In genomic region chr5:113325054-113325453, GRCh38 we compare ENCODE assay signal across 24 cellular contexts.
A peak's percentile ranks its signal among the peaks of the same experiment; 100 is the strongest.
DNase-seq lines count a peak whose midpoint lies in the region; ATAC-seq, FAIRE-seq and TF ChIP-seq lines count a peak whose summit lies in the region.
"Had no signal": no experiment of that assay in that cellular context is flagged by ENCODE, and none has a peak within 500 bp of the region (broad histone marks: within the 10 kb centered on the region; RNA-seq: fewer than 3 reads in every experiment).

No MANE protein-coding gene starts in this region.

- H3K4me3 Mint-ChIP-seq in activated T-cell treated with anti-CD3 and anti-CD28 coated beads, Interleukin-2, amount 50 U/mL, for 24 hours: no peak overlapping the region
- H3K4me3 Mint-ChIP-seq: CD4-positive, CD25-positive, alpha-beta regulatory T cell had no signal

- FAIRE-seq in HepG2 (lab: Jason Lieb, UNC): no peak
- FAIRE-seq in pancreas (lab: Jason Lieb, UNC): no peak
- FAIRE-seq: G401.6, GM19239 had no signal

- H3K27me3 ChIP-seq in liver (ENCODE audit: control insufficient read depth in 4 of 4, insufficient read depth in 4 of 4, low read length in 3 of 4) (no peaks in the 10 kb centered on the region), HepG2 (ENCODE audit: control insufficient read depth in 1 of 2, insufficient read depth in 2 of 2, low read length in 2 of 2) (no peaks in the 10 kb centered on the region; a peak in 1 of 5 replicates), pancreas (no peaks in the 10 kb centered on the region)
- H3K27me3 ChIP-seq: BE2C had no signal

- no peaks in the 10 kb centered on the region for H3K9me3 ChIP-seq in liver (ENCODE audit: control insufficient read depth in 4 of 4, low read length in 3 of 4)
- H3K9me3 ChIP-seq in HepG2 (ENCODE audit: low read length): no peaks in the 10 kb centered on the region
- H3K9me3 ChIP-seq in pancreas: no peaks in the 10 kb centered on the region
- H3K9me3 ChIP-seq: BE2C had no signal

- TF ChIP-seq CTCF in liver (IDR thresholded peaks at IDR 0.05; ENCODE audit: low read depth, low read length, missing input control) (no peak), HepG2 (CRISPR knock-in tag; IDR thresholded peaks at IDR 0.05) (no peak), pancreas (IDR thresholded peaks at IDR 0.05) (no peak)

- H3K9ac ChIP-seq in liver (ENCODE audit: low read depth in 1 of 2, low read length in 2 of 2): peak overlapping the region in 1 of 2 donors; percentile 60
- no peak overlapping the region for H3K9ac ChIP-seq in HepG2 (ENCODE audit: insufficient read depth, low read depth, low read length)
- H3K9ac ChIP-seq: GM23248 had no signal

- CTCF ChIA-PET in HepG2 (lab: Yijun Ruan, JAX; ENCODE audit: low intra/inter-chr PET ratio, low total read pairs): no interaction called here

- no peak overlapping the region for H3K27ac Mint-ChIP-seq in activated T-cell treated with anti-CD3 and anti-CD28 coated beads, Interleukin-2, amount 50 U/mL, for 24 hours
- H3K27ac Mint-ChIP-seq: CD4-positive, CD25-positive, alpha-beta regulatory T cell had no signal

- no peaks in the 10 kb centered on the region for H3K27me3 Mint-ChIP-seq in activated T-cell treated with anti-CD3 and anti-CD28 coated beads, Interleukin-2, amount 50 U/mL, for 24 hours
- H3K27me3 Mint-ChIP-seq: CD4-positive, CD25-positive, alpha-beta regulatory T cell had no signal

- H3K4me2 ChIP-seq in HepG2 (ENCODE audit: low read depth, low read length): no peak overlapping the region

- ATAC-seq in HepG2: no peak
- ATAC-seq in HG02642 (IDR thresholded peaks at IDR 0.05; ENCODE audit: poor library complexity, unreplicated experiment): no peak
- ATAC-seq in pancreas: no peak

- H3K4me1 Mint-ChIP-seq in activated T-cell treated with anti-CD3 and anti-CD28 coated beads, Interleukin-2, amount 50 U/mL, for 24 hours (ENCODE audit: low read depth): no peaks in the 10 kb centered on the region

- H2AFZ ChIP-seq in HepG2 (ENCODE audit: low read length): no peak overlapping the region
- H2AFZ ChIP-seq: GM23248 had no signal

- BruUV-seq in HepG2 (replicated peaks; lab: Mats Ljungman, UMichigan): no TSS peak

- no peak for TF ChIP-seq POLR2A in HepG2 (IDR thresholded peaks at IDR 0.05; ENCODE audit: insufficient read depth in 1 of 2, low read depth in 2 of 2, low read length in 2 of 2)

- no peaks in the 10 kb centered on the region for H4K20me1 ChIP-seq in HepG2 (ENCODE audit: insufficient read depth, low read length)

- no peak for TF ChIP-seq EP300 in HepG2 (IDR thresholded peaks at IDR 0.05; ENCODE audit: low read depth in 2 of 2, low read length in 2 of 2)
- TF ChIP-seq EP300 in HepG2 (CRISPR knock-in tag; IDR thresholded peaks at IDR 0.05; ENCODE audit: borderline replicate concordance): no peak

- no peaks in the 10 kb centered on the region for H3K9me3 Mint-ChIP-seq in activated T-cell treated with anti-CD3 and anti-CD28 coated beads, Interleukin-2, amount 50 U/mL, for 24 hours
- H3K9me3 Mint-ChIP-seq: CD4-positive, CD25-positive, alpha-beta regulatory T cell had no signal

- DNase-seq in HepG2 (ENCODE audit: low spot score): no peak
- DNase-seq in astrocyte of the hippocampus (ENCODE audit: low read depth, low spot score): peak; percentile 16
- peak; percentile 73 for DNase-seq in kidney tubule cell (ENCODE audit: low spot score)
- DNase-seq in activated T-cell treated with anti-CD3 and anti-CD28 coated beads, Interleukin-2, amount 50 U/mL, for 24 hours: no peak
- DNase-seq in pancreas: no peak
- DNase-seq in midbrain (lab: John Stamatoyannopoulos, UW): no peak
- DNase-seq: BE2C; CD4-positive, CD25-positive, alpha-beta regulatory T cell; COR-L47; GM23248; HCEC 1CT; KBM-7; NCI-H1105 treated with DMSO at 0.1 percent for 48 hours; NCI-H1694; NCI-H2081 treated with DMSO at 0.1 percent for 48 hours; NCI-H510A; NCI-H748 treated with DMSO at 0.1 percent for 48 hours; OCI-M1 had no signal

- H3K4me1 ChIP-seq in liver (ENCODE audit: control insufficient read depth in 4 of 4, insufficient read depth in 4 of 4, low read length in 3 of 4) (peaks cover 3 to 36% (median 19%) of the 10 kb centered on the region in 4 donors), HepG2 (ENCODE audit: insufficient read depth, low read length) (peaks cover 7% of the 10 kb centered on the region), pancreas (peaks cover 1 to 8% (median 3%) of the 10 kb centered on the region in 3 donors)

- in situ Hi-C loops in HepG2 (cut with HindIII; ENCODE audit: extremely low pct_ligation_motif_present, low pct_unique_long_range_greater_than_20kb): loop anchor here (10.0 kb wide), 1 partner anchor 330 kb away; no protein-coding TSS in a partner anchor

- no peaks in the 10 kb centered on the region for H3K36me3 Mint-ChIP-seq in activated T-cell treated with anti-CD3 and anti-CD28 coated beads, Interleukin-2, amount 50 U/mL, for 24 hours (ENCODE audit: low read depth)
- H3K36me3 Mint-ChIP-seq: CD4-positive, CD25-positive, alpha-beta regulatory T cell had no signal

- no peaks in the 10 kb centered on the region for H3K79me2 ChIP-seq in HepG2 (ENCODE audit: insufficient read depth, low read length)

- H3K36me3 ChIP-seq in liver (ENCODE audit: control insufficient read depth in 4 of 4, insufficient read depth in 3 of 4, low read depth in 1 of 4, low read length in 3 of 4): no peaks in the 10 kb centered on the region
- H3K36me3 ChIP-seq in HepG2 (replicated peaks in 1 of 2; ENCODE audit: control insufficient read depth in 1 of 2, insufficient read depth in 2 of 2, low read length in 2 of 2): no peaks in the 10 kb centered on the region
- H3K36me3 ChIP-seq in pancreas: no peaks in the 10 kb centered on the region

- 48% methylated on average over 4 of the region's 4 CpGs for WGBS in liver
- 19% methylated on average over 4 of the region's 4 CpGs for WGBS in HepG2 (ENCODE audit: low lambda C conversion rate)
- 78 to 93% methylated on average over 4 of the region's 4 CpGs for WGBS in pancreas, 2 donors

- TF ChIP-seq RAD21 in liver (IDR thresholded peaks at IDR 0.05) (peak in 1 of 2 donors; percentile 36), HepG2 (CRISPR knock-in tag; IDR thresholded peaks at IDR 0.05) (no peak)

- POLR2A ChIA-PET in HepG2 (lab: Yijun Ruan, JAX): no interaction called here

- H3K4me3 ChIP-seq in liver (ENCODE audit: low read depth in 1 of 3, low read length in 3 of 3): no peak overlapping the region
- H3K4me3 ChIP-seq in HepG2 (replicated peaks in 1 of 3; ENCODE audit: insufficient read depth in 1 of 3, low read depth in 2 of 3, low read length in 3 of 3): no peak overlapping the region
- no peak overlapping the region for H3K4me3 ChIP-seq in pancreas
- H3K4me3 ChIP-seq: GM23248 had no signal

- H3K27ac ChIP-seq in liver (ENCODE audit: low read depth in 1 of 2, low read length in 2 of 2) (peak overlapping the region; percentile 18 to 39), HepG2 (ENCODE audit: extremely low read length, insufficient read depth, low read length) (no peak overlapping the region), pancreas (no peak overlapping the region)
- H3K27ac ChIP-seq: 22Rv1, GM23248, RWPE1 had no signal

- intact Hi-C loops in HepG2 (cut with micrococcal nuclease; ENCODE audit: unreplicated experiment) (no loop called here), pancreas (cut with DNase I) (loop anchor here in 1 of 3 donors (10.0 kb wide), 1 partner anchor 330 kb away; no protein-coding TSS in a partner anchor)

TF ChIP-seq in liver, 16 proteins besides CTCF, POLR2A, EP300 and RAD21:
- TF ChIP-seq JUND (IDR thresholded peaks at IDR 0.05) (peak in 1 of 2 donors; percentile 24), HNF4A (conservative IDR thresholded peaks at IDR 0.05) (peak in 1 of 2 donors; percentile 12), YY1 (IDR thresholded peaks at IDR 0.05) (no peak), SP1 (IDR thresholded peaks at IDR 0.05) (peak; percentile 44), EGR1 (IDR thresholded peaks at IDR 0.05; ENCODE audit: low read depth in 2 of 2) (no peak), RXRA (IDR thresholded peaks at IDR 0.05) (peak; percentile 23 to 31)

TF ChIP-seq in HepG2, 621 proteins besides CTCF, POLR2A, EP300 and RAD21:
- no peak for TF ChIP-seq DNMT1 (CRISPR knock-in tag; IDR thresholded peaks at IDR 0.05)
- TF ChIP-seq ZBTB3 (CRISPR knock-in tag; IDR thresholded peaks at IDR 0.05; ENCODE audit: borderline replicate concordance, low read depth): no peak

Comparison
In these comparisons a context has a peak if more than half of its experiments do, and no peak if none do; other contexts are left out.
1. H3K27ac ChIP-seq: peak in liver (2 of 2); none in HepG2 (single experiment) and pancreas (0 of 4).
2. DNase-seq: peak in astrocyte of the hippocampus (single experiment) and kidney tubule cell (single experiment); none in HepG2 (single experiment), activated T-cell treated with anti-CD3 and anti-CD28 coated beads, Interleukin-2, amount 50 U/mL, for 24 hours (single experiment), pancreas (0 of 6) and midbrain (single experiment).